ENCODE assay signal across 12 cellular contexts in genomic region chr9:136942112-136942880, GRCh38. TPM values are rescaled to one million over a fixed set of nuclear protein-coding genes. Genes with fewer than 3 reads are reported as not detected.
DNase-seq lines count a peak whose midpoint lies in the region; ATAC-seq, FAIRE-seq and TF ChIP-seq lines count a peak whose summit lies in the region.
"Had no signal": no experiment of that assay in that cellular context is flagged by ENCODE, and none has a peak within 500 bp of the region (broad histone marks: within the 10 kb centered on the region; RNA-seq: fewer than 3 reads in every experiment).

No MANE protein-coding gene starts in this region.

- H3K4me2 ChIP-seq in PC-9 (peak overlapping the region; percentile 95), endothelial cell of umbilical vein (ENCODE audit: insufficient read depth, low read length) (no peak overlapping the region)

- no peak overlapping the region for H3K27ac ChIP-seq in CD8-positive, alpha-beta memory T cell (ENCODE audit: low read depth, low read length)
- H3K27ac ChIP-seq in PC-9 (no peak overlapping the region), endothelial cell of umbilical vein (ENCODE audit: insufficient read depth, low read depth, low read length) (no peak overlapping the region)

- H3K4me1 Mint-ChIP-seq in CD8-positive, alpha-beta memory T cell: peaks cover 4 to 27% (median 5%) of the 10 kb centered on the region in 3 donors

- no peaks in the 10 kb centered on the region for H3K9me1 ChIP-seq in endothelial cell of umbilical vein (replicated peaks; ENCODE audit: control insufficient read depth, extremely low read depth, insufficient read depth, low read length)

- FAIRE-seq in endothelial cell of umbilical vein (lab: Jason Lieb, UNC): no peak
- FAIRE-seq: frontal cortex had no signal

- H3K27me3 Mint-ChIP-seq in CD8-positive, alpha-beta memory T cell: no peaks in the 10 kb centered on the region

- H3K9me3 Mint-ChIP-seq in CD8-positive, alpha-beta memory T cell: no peaks in the 10 kb centered on the region

- H3K79me2 ChIP-seq in PC-9 (ENCODE audit: low read depth) (peaks cover 18% of the 10 kb centered on the region), endothelial cell of umbilical vein (ENCODE audit: control insufficient read depth, insufficient read depth, low read length) (peaks cover 26% of the 10 kb centered on the region)

- H3K4me3 Mint-ChIP-seq in CD8-positive, alpha-beta memory T cell: peak overlapping the region in 5 of 7 donors; percentile 30 to 85 (median 61)

- H3K36me3 Mint-ChIP-seq in CD8-positive, alpha-beta memory T cell: peaks cover 5 to 43% (median 6%) of the 10 kb centered on the region in 3 donors

- no peaks in the 10 kb centered on the region for H3K9me2 ChIP-seq in PC-9 (ENCODE audit: insufficient read depth)

- no peaks in the 10 kb centered on the region for H3K27me3 ChIP-seq in CD8-positive, alpha-beta memory T cell (ENCODE audit: insufficient read depth, low read length, poor library complexity, severe bottlenecking)
- H3K27me3 ChIP-seq in PC-9 (ENCODE audit: insufficient read depth, low read depth) (no peaks in the 10 kb centered on the region), endothelial cell of umbilical vein (ENCODE audit: control insufficient read depth in 2 of 2, insufficient read depth in 2 of 2, low read length in 2 of 2) (no peaks in the 10 kb centered on the region)

- peak overlapping the region in 2 of 8 donors; percentile 29 to 42 for H3K27ac Mint-ChIP-seq in CD8-positive, alpha-beta memory T cell

- dilution Hi-C loops in endothelial cell of umbilical vein (cut with MboI; ENCODE audit: extremely low pct_ligation_motif_present, low sequenced_read_pairs): loop anchor here (25.0 kb wide), 1 partner anchor 130 kb away; the partner anchor contains the start of gene RABL6

- BruUV-seq in PC-9 (replicated peaks; lab: Mats Ljungman, UMichigan): TSS peak; percentile 20
- BruUV-seq in endothelial cell of umbilical vein (replicated peaks; lab: Mats Ljungman, UMichigan): TSS peak; percentile 24

- POLR2A ChIA-PET in CD8-positive, alpha-beta memory T cell (lab: Charles Lee): no interaction called here
- POLR2A ChIA-PET in PC-9 (lab: Charles Lee; ENCODE audit: unreplicated experiment) (no interaction called here), endothelial cell of umbilical vein (lab: Charles Lee) (no interaction called here)

- H2AFZ ChIP-seq in PC-9 (no peak overlapping the region), endothelial cell of umbilical vein (ENCODE audit: low read depth, low read length) (no peak overlapping the region)

- ATAC-seq in sciatic nerve (no peak), HG03457 (IDR thresholded peaks at IDR 0.05; ENCODE audit: unreplicated experiment) (no peak), GM21825 (IDR thresholded peaks at IDR 0.05; ENCODE audit: unreplicated experiment) (no peak)

- TF ChIP-seq CTCF in PC-9 (conservative IDR thresholded peaks at IDR 0.05): no peak
- TF ChIP-seq CTCF in endothelial cell of umbilical vein (IDR thresholded peaks at IDR 0.05; ENCODE audit: extremely low read depth in 1 of 2, insufficient read depth in 1 of 2, low read depth in 1 of 2, low read length in 2 of 2): no peak

- no peaks in the 10 kb centered on the region; the same call in none of the 2 replicates for H4K20me1 ChIP-seq in PC-9 (ENCODE audit: insufficient read depth)
- no peaks in the 10 kb centered on the region for H4K20me1 ChIP-seq in endothelial cell of umbilical vein (replicated peaks; ENCODE audit: control insufficient read depth, extremely low read depth, insufficient read depth, low read length)

- H3K4me3 ChIP-seq in CD8-positive, alpha-beta memory T cell (ENCODE audit: low read length): no peak overlapping the region
- H3K4me3 ChIP-seq in PC-9: no peak overlapping the region
- H3K4me3 ChIP-seq in endothelial cell of umbilical vein (replicated peaks in 1 of 3; ENCODE audit: insufficient read depth in 1 of 3, low read depth in 1 of 3, low read length in 3 of 3): no peak overlapping the region

- CTCF ChIA-PET in CD8-positive, alpha-beta memory T cell (lab: Charles Lee): interaction anchor here (0.8 to 1.1 kb wide), 3 partner anchors 60 to 100 kb away, joined by 3 to 4 read pairs (median 4); partner anchors contain the start of gene AJM1
- CTCF ChIA-PET in PC-9 (lab: Charles Lee): interaction anchor here (0.6 kb wide), 1 partner anchor 31 kb away, joined by 3 read pairs; no protein-coding TSS in a partner anchor
- CTCF ChIA-PET in endothelial cell of umbilical vein (lab: Charles Lee): interaction anchor here (1.0 kb wide), 1 partner anchor 87 kb away, joined by 3 read pairs; no protein-coding TSS in a partner anchor

- no peak for TF ChIP-seq POLR2A in endothelial cell of umbilical vein (IDR thresholded peaks at IDR 0.05; ENCODE audit: low read depth, low read length)

- no peak overlapping the region for H3K9ac ChIP-seq in endothelial cell of umbilical vein (replicated peaks; ENCODE audit: extremely low read depth, insufficient read depth, low read length)

- peaks cover 11% of the 10 kb centered on the region for H3K4me1 ChIP-seq in CD8-positive, alpha-beta memory T cell (ENCODE audit: insufficient read depth, low read length)
- H3K4me1 ChIP-seq in PC-9 (replicated peaks; ENCODE audit: insufficient read depth) (peaks cover 6% of the 10 kb centered on the region; the same call in 1 of the 2 replicates), endothelial cell of umbilical vein (ENCODE audit: control insufficient read depth, extremely low read depth, insufficient read depth, low read length) (no peaks in the 10 kb centered on the region)

- intact Hi-C loops in PC-9 (cut with micrococcal nuclease; ENCODE audit: unreplicated experiment) (loop anchor here (5.0 kb wide), 1 partner anchor 60 kb away; no protein-coding TSS in a partner anchor), endothelial cell of umbilical vein (cut with micrococcal nuclease) (loop anchor here (5.0 kb wide), 1 partner anchor 55 kb away; the partner anchor contains the start of gene TRAF2), sciatic nerve (cut with DNase I) (no loop called here)

- H3K9me3 ChIP-seq in CD8-positive, alpha-beta memory T cell (ENCODE audit: low read length): no peaks in the 10 kb centered on the region
- H3K9me3 ChIP-seq in PC-9 (ENCODE audit: insufficient read depth, low read depth) (no peaks in the 10 kb centered on the region), endothelial cell of umbilical vein (replicated peaks; ENCODE audit: control insufficient read depth, insufficient read depth, low read length) (no peaks in the 10 kb centered on the region)

- peaks cover 18% of the 10 kb centered on the region; the same call in 1 of the 2 replicates for H3F3A ChIP-seq in PC-9 (ENCODE audit: insufficient read depth, low read depth)

- DNase-seq in CD8-positive, alpha-beta memory T cell: no peak
- DNase-seq in PC-9: no peak
- no peak for DNase-seq in endothelial cell of umbilical vein (ENCODE audit: low read depth, low spot score)
- peak; percentile 61 for DNase-seq in sciatic nerve (ENCODE audit: low spot score)
- no peak for DNase-seq in effector CD4-positive, alpha-beta T cell
- DNase-seq: activated CD4-positive, alpha-beta T cell treated with anti-CD3 and anti-CD28 coated beads, Interleukin-2, amount 50 U/mL, for 4 hours; stimulated activated CD4-positive, alpha-beta T cell treated with anti-CD3 and anti-CD28 coated beads, Interleukin-12 subunit alpha, Interleukin-12 subunit beta, amount 100 ng/mL, for 4 hours had no signal

- peaks cover 15% of the 10 kb centered on the region for H3K36me3 ChIP-seq in CD8-positive, alpha-beta memory T cell (ENCODE audit: insufficient read depth, low read length)
- H3K36me3 ChIP-seq in PC-9 (ENCODE audit: low read depth): peaks cover 7% of the 10 kb centered on the region
- H3K36me3 ChIP-seq in endothelial cell of umbilical vein (ENCODE audit: control insufficient read depth in 2 of 2, extremely low read depth in 1 of 2, insufficient read depth in 2 of 2, low read length in 2 of 2): peaks cover 2 to 30% of the 10 kb centered on the region in 2 experiments

RNA-seq across cellular contexts. Expression of gene FBXW5, which starts 2.2 kb away (rescaled TPM):
- 100 to 1,000 TPM; 104 to 105 TPM for total RNA-seq in CD8-positive, alpha-beta memory T cell
- polyA plus RNA-seq in CD8-positive, alpha-beta memory T cell: 163 TPM
- 101 and 125 TPM in 2 replicates for total RNA-seq in PC-9 (2021)
- total RNA-seq in endothelial cell of umbilical vein: 95.6 and 97.3 TPM in 2 replicates
- 151 and 209 TPM in 2 replicates for polyA plus RNA-seq in endothelial cell of umbilical vein
- 45.3 and 70.5 TPM in 2 replicates for polyA plus RNA-seq in endothelial cell of umbilical vein (2011; cell fraction: cytosol; rRNA removed)
- polyA plus RNA-seq in endothelial cell of umbilical vein (2011; cell fraction: nucleus; rRNA removed): 141 and 147 TPM in 2 replicates
- polyA plus RNA-seq in endothelial cell of umbilical vein (2012): 49.5 and 69.6 TPM in 2 replicates
- polyA minus RNA-seq in endothelial cell of umbilical vein: 71.4 and 98.0 TPM in 2 replicates
- polyA minus RNA-seq in endothelial cell of umbilical vein (2011; cell fraction: cytosol; rRNA and poly(A)+ RNA removed): 157 TPM
- polyA minus RNA-seq in endothelial cell of umbilical vein (2011; cell fraction: nucleus; rRNA and poly(A)+ RNA removed): 30.7 and 57.3 TPM in 2 replicates
- 59.9 TPM for total RNA-seq in sciatic nerve

RNA-seq across cellular contexts. Expression of gene C8G, which starts 2.7 kb away (rescaled TPM):
- total RNA-seq in CD8-positive, alpha-beta memory T cell: under 1 TPM in 1 of 2 experiments, not detected in 1; 0.96 TPM
- polyA plus RNA-seq in CD8-positive, alpha-beta memory T cell: not detected
- total RNA-seq in PC-9 (2021): 2.3 and 4.4 TPM in 2 replicates
- 1.4 and 1.9 TPM in 2 replicates for total RNA-seq in endothelial cell of umbilical vein
- 0.47 and 0.70 TPM in 2 replicates for polyA plus RNA-seq in endothelial cell of umbilical vein
- 0.19 and 0.23 TPM in 2 replicates for polyA plus RNA-seq in endothelial cell of umbilical vein (2011; cell fraction: cytosol; rRNA removed)
- 2.1 and 2.5 TPM in 2 replicates for polyA plus RNA-seq in endothelial cell of umbilical vein (2011; cell fraction: nucleus; rRNA removed)
- polyA plus RNA-seq in endothelial cell of umbilical vein (2012): 1.0 and 1.2 TPM in 2 replicates
- 0.57 TPM in 1 of 2 replicates, not detected in the other for polyA minus RNA-seq in endothelial cell of umbilical vein
- not detected for polyA minus RNA-seq in endothelial cell of umbilical vein (2011; cell fraction: cytosol; rRNA and poly(A)+ RNA removed)
- 1.3 and 1.9 TPM in 2 replicates for polyA minus RNA-seq in endothelial cell of umbilical vein (2011; cell fraction: nucleus; rRNA and poly(A)+ RNA removed)
- not detected for total RNA-seq in sciatic nerve
- total RNA-seq: frontal cortex, mesenteric fat pad had no signal

RNA-seq across cellular contexts. Expression of gene LCN12, which starts 9.8 kb away (rescaled TPM):
- 1 to 10 TPM in 1 of 2 experiments, under 1 TPM in 1; 0.85 to 1.3 TPM for total RNA-seq in CD8-positive, alpha-beta memory T cell
- not detected for polyA plus RNA-seq in CD8-positive, alpha-beta memory T cell
- total RNA-seq in PC-9 (2021) (9.3 and 14.2 TPM in 2 replicates), endothelial cell of umbilical vein (0.35 TPM in 1 of 2 replicates, not detected in the other), sciatic nerve (8.6 TPM)
- polyA plus RNA-seq in endothelial cell of umbilical vein: 0.52 and 0.62 TPM in 2 replicates
- polyA plus RNA-seq in endothelial cell of umbilical vein (2011; cell fraction: cytosol; rRNA removed): 0.08 TPM in 1 of 2 replicates, not detected in the other
- polyA plus RNA-seq in endothelial cell of umbilical vein (2011; cell fraction: nucleus; rRNA removed): 1.5 and 5.1 TPM in 2 replicates
- 0.15 and 0.75 TPM in 2 replicates for polyA plus RNA-seq in endothelial cell of umbilical vein (2012)
- not detected in 2 replicates for polyA minus RNA-seq in endothelial cell of umbilical vein
- not detected for polyA minus RNA-seq in endothelial cell of umbilical vein (2011; cell fraction: cytosol; rRNA and poly(A)+ RNA removed)
- polyA minus RNA-seq in endothelial cell of umbilical vein (2011; cell fraction: nucleus; rRNA and poly(A)+ RNA removed): 0.72 TPM in 1 of 2 replicates, not detected in the other
- total RNA-seq: frontal cortex, mesenteric fat pad had no signal

RNA-seq across cellular contexts. Expression of gene PTGDS, which starts 35.0 kb away (rescaled TPM):
- under 1 TPM; 0.24 to 0.49 TPM for total RNA-seq in CD8-positive, alpha-beta memory T cell
- polyA plus RNA-seq in CD8-positive, alpha-beta memory T cell: 5.5 TPM
- total RNA-seq in PC-9 (2021): 1.7 and 2.0 TPM in 2 replicates
- total RNA-seq in endothelial cell of umbilical vein: not detected in 2 replicates
- not detected in 2 replicates for polyA plus RNA-seq in endothelial cell of umbilical vein
- not detected in 2 replicates for polyA plus RNA-seq in endothelial cell of umbilical vein (2011; cell fraction: cytosol; rRNA removed)
- polyA plus RNA-seq in endothelial cell of umbilical vein (2011; cell fraction: nucleus; rRNA removed): 0.28 TPM in 1 of 2 replicates, not detected in the other
- polyA plus RNA-seq in endothelial cell of umbilical vein (2012): 0.30 TPM in 1 of 2 replicates, not detected in the other
- polyA minus RNA-seq in endothelial cell of umbilical vein: 0.40 TPM in 1 of 2 replicates, not detected in the other
- polyA minus RNA-seq in endothelial cell of umbilical vein (2011; cell fraction: cytosol; rRNA and poly(A)+ RNA removed): 5.9 TPM
- not detected in 2 replicates for polyA minus RNA-seq in endothelial cell of umbilical vein (2011; cell fraction: nucleus; rRNA and poly(A)+ RNA removed)
- total RNA-seq in sciatic nerve: 1,668 TPM
- total RNA-seq: HT-29 had no signal

RNA-seq across cellular contexts. Expression of gene LCNL1, which starts 40.5 kb away (rescaled TPM):
- under 1 TPM; 0.20 to 0.22 TPM for total RNA-seq in CD8-positive, alpha-beta memory T cell
- 0.16 TPM for polyA plus RNA-seq in CD8-positive, alpha-beta memory T cell
- 0.41 and 0.43 TPM in 2 replicates for total RNA-seq in PC-9 (2021)
- total RNA-seq in endothelial cell of umbilical vein: not detected in 2 replicates
- polyA plus RNA-seq in endothelial cell of umbilical vein: not detected in 2 replicates
- polyA plus RNA-seq in endothelial cell of umbilical vein (2011; cell fraction: cytosol; rRNA removed): not detected in 2 replicates
- 0.06 and 0.20 TPM in 2 replicates for polyA plus RNA-seq in endothelial cell of umbilical vein (2011; cell fraction: nucleus; rRNA removed)
- polyA plus RNA-seq in endothelial cell of umbilical vein (2012): 0.08 TPM in 1 of 2 replicates, not detected in the other
- not detected in 2 replicates for polyA minus RNA-seq in endothelial cell of umbilical vein
- polyA minus RNA-seq in endothelial cell of umbilical vein (2011; cell fraction: cytosol; rRNA and poly(A)+ RNA removed): 1.2 TPM
- not detected in 2 replicates for polyA minus RNA-seq in endothelial cell of umbilical vein (2011; cell fraction: nucleus; rRNA and poly(A)+ RNA removed)
- 4.1 TPM for total RNA-seq in sciatic nerve
- total RNA-seq: HT-29 had no signal
